ENCODE assay signal across 9 cellular contexts in the genomic region with DNA sequence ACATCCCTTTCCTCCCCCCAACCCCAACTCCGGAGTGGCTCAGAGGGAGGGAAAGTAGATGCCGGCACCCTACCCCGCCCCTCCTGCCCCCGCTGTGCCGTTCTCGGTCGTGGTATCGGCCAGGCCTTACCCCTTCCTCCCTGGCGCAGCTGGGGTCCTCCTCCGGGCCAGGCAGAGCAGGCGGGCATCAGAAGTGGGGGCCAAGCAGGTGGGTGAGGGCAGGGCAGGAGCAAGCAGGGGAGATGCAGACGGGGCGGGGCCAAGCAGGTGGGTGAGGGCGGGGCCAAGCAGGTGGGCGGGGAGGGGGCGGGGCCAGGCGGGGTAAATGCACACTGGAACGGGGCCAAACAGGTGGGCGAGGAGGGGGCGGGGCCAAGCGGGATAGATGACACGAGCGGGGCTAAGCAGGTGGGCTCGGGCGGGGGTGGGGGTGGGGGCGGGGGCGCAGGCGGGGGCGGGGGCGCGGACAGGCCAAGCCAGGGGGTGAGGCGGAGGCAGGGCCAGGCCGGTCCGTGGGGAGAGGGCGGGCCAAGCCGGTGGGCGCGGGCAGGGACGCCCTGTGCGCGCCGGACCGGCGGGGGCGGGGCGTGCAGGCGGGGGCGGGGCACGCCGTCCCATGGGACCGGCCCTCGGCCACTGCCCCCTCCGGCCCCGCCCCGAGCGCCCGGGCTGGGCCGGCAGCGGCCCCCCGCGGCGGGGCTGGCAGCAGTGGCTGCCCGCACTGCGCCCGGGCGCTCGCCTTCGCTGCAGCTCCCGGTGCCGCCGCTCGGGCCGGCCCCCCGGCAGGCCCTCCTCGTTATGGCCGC. TPM values are rescaled to one million over a fixed set of nuclear protein-coding genes. Genes with fewer than 3 reads are reported as not detected.
DNase-seq lines count a peak whose midpoint lies in the region; ATAC-seq and TF ChIP-seq lines count a peak whose summit lies in the region.
"Had no signal": no experiment of that assay in that cellular context is flagged by ENCODE, and none has a peak within 500 bp of the region (broad histone marks: within the 10 kb centered on the region; RNA-seq: fewer than 3 reads in every experiment).

A gene with protein sequence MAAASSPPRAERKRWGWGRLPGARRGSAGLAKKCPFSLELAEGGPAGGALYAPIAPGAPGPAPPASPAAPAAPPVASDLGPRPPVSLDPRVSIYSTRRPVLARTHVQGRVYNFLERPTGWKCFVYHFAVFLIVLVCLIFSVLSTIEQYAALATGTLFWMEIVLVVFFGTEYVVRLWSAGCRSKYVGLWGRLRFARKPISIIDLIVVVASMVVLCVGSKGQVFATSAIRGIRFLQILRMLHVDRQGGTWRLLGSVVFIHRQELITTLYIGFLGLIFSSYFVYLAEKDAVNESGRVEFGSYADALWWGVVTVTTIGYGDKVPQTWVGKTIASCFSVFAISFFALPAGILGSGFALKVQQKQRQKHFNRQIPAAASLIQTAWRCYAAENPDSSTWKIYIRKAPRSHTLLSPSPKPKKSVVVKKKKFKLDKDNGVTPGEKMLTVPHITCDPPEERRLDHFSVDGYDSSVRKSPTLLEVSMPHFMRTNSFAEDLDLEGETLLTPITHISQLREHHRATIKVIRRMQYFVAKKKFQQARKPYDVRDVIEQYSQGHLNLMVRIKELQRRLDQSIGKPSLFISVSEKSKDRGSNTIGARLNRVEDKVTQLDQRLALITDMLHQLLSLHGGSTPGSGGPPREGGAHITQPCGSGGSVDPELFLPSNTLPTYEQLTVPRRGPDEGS (plus strand): TSS at position 708 of the 806 bp plus-strand sequence. CDS start 91 bp downstream, at position 799.
A gene with protein sequence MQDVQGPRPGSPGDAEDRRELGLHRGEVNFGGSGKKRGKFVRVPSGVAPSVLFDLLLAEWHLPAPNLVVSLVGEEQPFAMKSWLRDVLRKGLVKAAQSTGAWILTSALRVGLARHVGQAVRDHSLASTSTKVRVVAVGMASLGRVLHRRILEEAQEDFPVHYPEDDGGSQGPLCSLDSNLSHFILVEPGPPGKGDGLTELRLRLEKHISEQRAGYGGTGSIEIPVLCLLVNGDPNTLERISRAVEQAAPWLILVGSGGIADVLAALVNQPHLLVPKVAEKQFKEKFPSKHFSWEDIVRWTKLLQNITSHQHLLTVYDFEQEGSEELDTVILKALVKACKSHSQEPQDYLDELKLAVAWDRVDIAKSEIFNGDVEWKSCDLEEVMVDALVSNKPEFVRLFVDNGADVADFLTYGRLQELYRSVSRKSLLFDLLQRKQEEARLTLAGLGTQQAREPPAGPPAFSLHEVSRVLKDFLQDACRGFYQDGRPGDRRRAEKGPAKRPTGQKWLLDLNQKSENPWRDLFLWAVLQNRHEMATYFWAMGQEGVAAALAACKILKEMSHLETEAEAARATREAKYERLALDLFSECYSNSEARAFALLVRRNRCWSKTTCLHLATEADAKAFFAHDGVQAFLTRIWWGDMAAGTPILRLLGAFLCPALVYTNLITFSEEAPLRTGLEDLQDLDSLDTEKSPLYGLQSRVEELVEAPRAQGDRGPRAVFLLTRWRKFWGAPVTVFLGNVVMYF (N-terminal part only) (minus strand): TSS at position 214 of the 806 bp plus-strand sequence. CDS start 21,478 bp downstream, outside the sequence.

- TF ChIP-seq CTCF in WTC11 (IDR thresholded peaks at IDR 0.05) (no peak), breast epithelium (IDR thresholded peaks at IDR 0.05) (no peak), lung (IDR thresholded peaks at IDR 0.05; ENCODE audit: control extremely low read depth, extremely low read depth) (no peak)

- intact Hi-C loops in breast epithelium (cut with DNase I; ENCODE audit: low total_unique reads), result no loop called here

- peaks cover 5% of the 10 kb centered on the region for H3K9me3 Mint-ChIP-seq in WTC11

- no peaks in the 10 kb centered on the region for H3K36me3 Mint-ChIP-seq in WTC11

- DNase-seq in DMS53 (lab: John Stamatoyannopoulos, UW) (peak; percentile 80), DMS53 treated with DMSO at 0.1 percent for 48 hours (lab: John Stamatoyannopoulos, UW; ENCODE audit: unreplicated experiment) (no peak), WTC11 (ENCODE audit: low spot score) (peak; percentile 82), breast epithelium (ENCODE audit: low spot score in 2 of 2) (no peak), lung (ENCODE audit: low spot score) (peak; percentile 61), NCI-H1436 treated with DMSO at 0.1 percent for 48 hours (lab: John Stamatoyannopoulos, UW) (no peak)
- peak; percentile 47 to 54 for DNase-seq in stimulated activated CD8-positive, alpha-beta memory T cell treated with anti-CD3 and anti-CD28 coated beads, Interleukin-15, amount 100 ng/mL, for 4 hours (ENCODE audit: low read depth in 2 of 2)

- H3K4me1 ChIP-seq in breast epithelium, result no peaks in the 10 kb centered on the region
- H3K4me1 ChIP-seq in lung (ENCODE audit: control insufficient read depth in 2 of 2, insufficient read depth in 2 of 2, low read length in 2 of 2), result peaks cover 0 to 29% of the 10 kb centered on the region in 2 donors

- CTCF ChIA-PET in WTC11 (lab: Charles Lee), result interaction anchor here (1.1 to 2.0 kb wide), 6 partner anchors 16 to 448 kb away, joined by 3 to 9 read pairs (median 4); no protein-coding TSS in a partner anchor

- H3K27ac ChIP-seq in breast epithelium, result no peak within 1 kb of the TSS
- peak within 1 kb of the TSS; percentile 11 to 43 for H3K27ac ChIP-seq in lung (ENCODE audit: low read depth in 1 of 2, low read length in 1 of 2)

- TF ChIP-seq POLR2A in breast epithelium (IDR thresholded peaks at IDR 0.05), result no peak

- no peak within 1 kb of the TSS for H3K27ac Mint-ChIP-seq in WTC11

- H3K9me3 ChIP-seq in breast epithelium, result no peaks in the 10 kb centered on the region
- no peaks in the 10 kb centered on the region for H3K9me3 ChIP-seq in lung (ENCODE audit: control insufficient read depth in 2 of 2, insufficient read depth in 1 of 2, low read length in 1 of 2)

- H3K4me3 ChIP-seq in breast epithelium, result peak within 1 kb of the TSS; percentile 37 to 73 (median 54)
- H3K4me3 ChIP-seq in lung, result peak within 1 kb of the TSS; percentile 44

- no peaks in the 10 kb centered on the region for H3K27me3 ChIP-seq in breast epithelium
- H3K27me3 ChIP-seq in lung (ENCODE audit: control insufficient read depth, insufficient read depth), result no peaks in the 10 kb centered on the region

- POLR2A ChIA-PET in WTC11 (lab: Charles Lee), result no interaction called here

- WGBS in lung, 2 donors, result 2% methylated on average over 23 to 74 of the region's 76 CpGs

- ATAC-seq in WTC11 (peak; percentile 91), lung (ENCODE audit: insufficient read depth, low FRiP score) (peak; percentile 82), HG03432 (IDR thresholded peaks at IDR 0.05; ENCODE audit: unreplicated experiment) (no peak)

- peaks cover 3% of the 10 kb centered on the region for H3K4me1 Mint-ChIP-seq in WTC11

- H3K27me3 Mint-ChIP-seq in WTC11 (ENCODE audit: low read depth), result peaks cover 86% of the 10 kb centered on the region

- H3K36me3 ChIP-seq in breast epithelium, result no peaks in the 10 kb centered on the region
- no peaks in the 10 kb centered on the region for H3K36me3 ChIP-seq in lung (ENCODE audit: control insufficient read depth in 2 of 2, insufficient read depth in 2 of 2, low read length in 2 of 2)

- peak within 1 kb of the TSS; percentile 76 for H3K4me3 Mint-ChIP-seq in WTC11

TF ChIP-seq in WTC11, 78 proteins besides CTCF, POLR2A, EP300 and RAD21 (continues in another document):
- TF ChIP-seq MYBL2 (CRISPR knock-in tag; IDR thresholded peaks at IDR 0.05) (no peak), FOXJ3 (CRISPR knock-in tag; IDR thresholded peaks at IDR 0.05; ENCODE audit: borderline replicate concordance) (no peak), GABPB1 (CRISPR knock-in tag; IDR thresholded peaks at IDR 0.05) (no peak), ZNF263 (CRISPR knock-in tag; IDR thresholded peaks at IDR 0.05; ENCODE audit: low read depth) (no peak), NR3C1 (CRISPR knock-in tag; conservative IDR thresholded peaks at IDR 0.05; ENCODE audit: low read depth) (no peak)
- TF ChIP-seq, protein P1, sequence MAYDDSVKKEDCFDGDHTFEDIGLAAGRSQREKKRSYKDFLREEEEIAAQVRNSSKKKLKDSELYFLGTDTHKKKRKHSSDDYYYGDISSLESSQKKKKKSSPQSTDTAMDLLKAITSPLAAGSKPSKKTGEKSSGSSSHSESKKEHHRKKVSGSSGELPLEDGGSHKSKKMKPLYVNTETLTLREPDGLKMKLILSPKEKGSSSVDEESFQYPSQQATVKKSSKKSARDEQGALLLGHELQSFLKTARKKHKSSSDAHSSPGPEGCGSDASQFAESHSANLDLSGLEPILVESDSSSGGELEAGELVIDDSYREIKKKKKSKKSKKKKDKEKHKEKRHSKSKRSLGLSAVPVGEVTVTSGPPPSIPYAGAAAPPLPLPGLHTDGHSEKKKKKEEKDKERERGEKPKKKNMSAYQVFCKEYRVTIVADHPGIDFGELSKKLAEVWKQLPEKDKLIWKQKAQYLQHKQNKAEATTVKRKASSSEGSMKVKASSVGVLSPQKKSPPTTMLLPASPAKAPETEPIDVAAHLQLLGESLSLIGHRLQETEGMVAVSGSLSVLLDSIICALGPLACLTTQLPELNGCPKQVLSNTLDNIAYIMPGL (CRISPR knock-in tag; IDR thresholded peaks at IDR 0.05), result no peak
- TF ChIP-seq, protein P2, sequence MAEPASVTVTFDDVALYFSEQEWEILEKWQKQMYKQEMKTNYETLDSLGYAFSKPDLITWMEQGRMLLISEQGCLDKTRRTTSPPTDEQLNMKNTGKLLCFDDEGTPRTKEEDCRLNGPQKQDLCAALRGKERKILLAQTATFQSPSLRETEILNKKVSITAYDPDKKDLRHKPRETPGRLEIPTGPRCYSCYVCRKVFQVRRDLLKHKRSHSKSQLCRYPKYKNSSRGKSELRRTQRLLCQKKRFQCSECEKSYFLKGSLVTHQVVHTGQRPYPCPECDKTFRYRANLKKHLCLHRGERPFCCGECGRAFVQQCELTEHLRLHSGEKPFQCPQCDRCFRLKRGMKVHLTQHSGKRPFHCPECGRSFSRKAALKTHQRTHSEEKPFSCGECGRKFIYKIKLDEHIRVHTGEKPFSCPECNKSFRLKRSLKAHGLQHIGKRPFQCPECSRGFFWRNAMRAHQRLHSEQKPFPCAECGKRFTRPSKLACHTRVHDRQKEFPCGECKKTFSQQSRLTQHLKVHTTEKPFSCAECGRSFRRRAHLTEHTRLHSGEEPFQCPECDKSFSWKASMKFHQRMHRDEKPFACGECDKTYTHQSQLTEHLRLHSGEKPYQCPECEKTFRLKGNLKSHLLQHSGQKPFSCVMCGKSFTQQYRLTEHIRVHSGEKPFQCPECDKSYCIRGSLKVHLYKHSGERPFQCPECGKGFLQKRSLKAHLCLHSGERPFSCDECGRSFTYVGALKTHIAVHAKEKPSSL (CRISPR knock-in tag; conservative IDR thresholded peaks at IDR 0.05), result no peak

RNA-seq across cellular contexts. Expression of the first gene that starts in this region (rescaled TPM):
- total RNA-seq in WTC11 (2021) (2.5 to 4.3 TPM (median 4.0 TPM) in 3 replicates), breast epithelium (1 to 10 TPM; 3.6 to 6.2 (median 5.1) TPM), lung (10 to 100 TPM; 15.4 to 41.7 TPM)
- polyA plus RNA-seq in lung, result 10 to 100 TPM; 23.5 to 29.0 TPM

RNA-seq across cellular contexts. Expression of the second gene that starts in this region (rescaled TPM):
- total RNA-seq in WTC11 (2021) (0.07 to 0.09 TPM in 2 of 3 replicates, not detected in the other), breast epithelium (not detected), lung (under 1 TPM; 0.18 to 0.20 TPM)
- polyA plus RNA-seq in lung, result under 1 TPM; 0.02 to 0.04 TPM
- total RNA-seq: T-helper 1 cell treated with Interleukin-12 subunit alpha and Interleukin-12 subunit beta and Interleukin-4 antibody, amounts not matched to agents 30 ng/mL and 1 ng/mL, for 36 hours had no signal

Comparison
In these comparisons a context has a peak if more than half of its experiments do, and no peak if none do; other contexts are left out.
1. DNase-seq: peak in DMS53 (single experiment), WTC11 (single experiment), lung (single experiment) and stimulated activated CD8-positive, alpha-beta memory T cell treated with anti-CD3 and anti-CD28 coated beads, Interleukin-15, amount 100 ng/mL, for 4 hours (2 of 2); none in DMS53 treated with DMSO at 0.1 percent for 48 hours (single experiment), breast epithelium (0 of 2) and NCI-H1436 treated with DMSO at 0.1 percent for 48 hours (single experiment).
2. H3K27ac ChIP-seq: peak in lung (2 of 2); none in breast epithelium (0 of 2).